ENCODE assay signal across 12 cellular contexts in the genomic region with DNA sequence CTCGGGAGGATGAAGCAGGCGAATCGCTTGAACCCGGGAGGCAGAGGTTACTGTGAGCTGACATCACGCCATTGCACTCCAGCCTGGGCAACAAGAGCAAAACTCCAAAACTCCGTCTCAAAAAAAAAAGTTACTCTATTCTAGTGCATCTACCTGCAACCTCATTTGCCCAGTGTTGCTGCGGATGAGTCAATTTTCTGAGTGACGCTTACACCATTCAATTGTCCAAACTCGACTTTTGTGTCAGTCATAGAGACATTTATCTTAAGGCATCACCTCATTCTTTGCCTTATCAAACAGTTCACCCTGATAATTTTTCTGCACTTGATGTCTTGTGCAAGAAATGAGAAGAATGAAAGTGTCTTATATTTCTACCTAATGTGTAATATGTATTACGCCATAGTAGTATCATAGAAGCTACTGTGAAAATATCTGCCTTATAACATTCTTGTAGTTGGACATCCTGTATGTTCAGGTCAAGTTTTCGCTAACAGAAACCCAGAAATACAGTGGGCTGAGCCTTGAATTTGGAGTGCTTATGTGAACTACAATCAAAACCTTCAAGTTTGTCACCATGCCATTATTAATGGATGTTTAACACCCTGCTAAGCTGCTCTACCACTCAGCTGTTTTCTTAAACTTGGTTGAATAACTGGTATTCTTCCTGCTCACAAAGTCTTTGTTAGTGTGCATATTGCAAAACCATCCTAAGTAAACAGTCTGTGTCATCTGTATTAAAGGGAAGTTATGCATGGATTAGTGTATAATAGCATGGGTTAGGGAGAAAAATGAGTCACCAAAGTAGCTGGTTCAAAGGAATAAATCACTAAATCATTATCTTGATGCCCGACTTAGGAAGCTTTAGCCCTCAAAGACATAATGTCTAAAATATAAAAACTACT.
DNase-seq lines count a peak whose midpoint lies in the region; ATAC-seq and TF ChIP-seq lines count a peak whose summit lies in the region.
"Had no signal": no experiment of that assay in that cellular context is flagged by ENCODE, and none has a peak within 500 bp of the region (broad histone marks: within the 10 kb centered on the region; RNA-seq: fewer than 3 reads in every experiment).

No MANE protein-coding gene starts in this region.

- CTCF ChIA-PET in CD4-positive, alpha-beta T cell (lab: Charles Lee): interaction anchor here (1.2 kb wide), 1 partner anchor 26 kb away, joined by 3 read pairs; no protein-coding TSS in a partner anchor

- H3K27me3 ChIP-seq in CD4-positive, alpha-beta T cell (ENCODE audit: control insufficient read depth, insufficient read depth, low read length): no peaks in the 10 kb centered on the region
- H3K27me3 ChIP-seq: thyroid gland had no signal

- H3K27me3 Mint-ChIP-seq in CD4-positive, alpha-beta T cell: no peaks in the 10 kb centered on the region

- peak; percentile 57 for ATAC-seq in left lobe of liver
- no peak for ATAC-seq in HG03520 (IDR thresholded peaks at IDR 0.05; ENCODE audit: unreplicated experiment)
- no peak for ATAC-seq in HG03521 (IDR thresholded peaks at IDR 0.05; ENCODE audit: unreplicated experiment)
- ATAC-seq in CD4-positive, alpha-beta T cell (ENCODE audit: poor library complexity): no peak

- intact Hi-C loops in CD4-positive, alpha-beta T cell (cut with DNase I, micrococcal nuclease): loop anchor here in 1 of 2 experiments (10.0 kb wide), 1 partner anchor 55 kb away; no protein-coding TSS in a partner anchor

- no peak overlapping the region for H3K27ac ChIP-seq in CD4-positive, alpha-beta T cell (ENCODE audit: low read depth, low read length)
- H3K27ac ChIP-seq: thyroid gland had no signal

- H3K9me3 ChIP-seq in CD4-positive, alpha-beta T cell (ENCODE audit: control insufficient read depth, low read length): no peaks in the 10 kb centered on the region
- H3K9me3 ChIP-seq: thyroid gland had no signal

- DNase-seq in AG20443 (ENCODE audit: low spot score): peak; percentile 41
- peak; percentile 2 for DNase-seq in HuH-7 (ENCODE audit: low spot score)
- DNase-seq in cardiac fibroblast (ENCODE audit: low read depth in 2 of 2): peak; percentile 70 to 91
- no peak for DNase-seq in left lobe of liver (ENCODE audit: low spot score)
- no peak for DNase-seq in mucosa of gallbladder (ENCODE audit: low spot score)
- DNase-seq in CD4-positive, alpha-beta T cell: no peak
- DNase-seq: activated T-cell treated with anti-CD3 and anti-CD28 coated beads, Interleukin-2, amount 50 U/mL, for 1 hour; NCI-H1105 treated with DMSO at 0.1 percent for 48 hours; OCI-M1; thyroid gland had no signal

- H3K4me3 Mint-ChIP-seq in CD4-positive, alpha-beta T cell: no peak overlapping the region

- peaks cover 9% of the 10 kb centered on the region for H3K4me1 Mint-ChIP-seq in CD4-positive, alpha-beta T cell (ENCODE audit: low read depth)

- H3K9me3 Mint-ChIP-seq in CD4-positive, alpha-beta T cell: peaks cover 4% of the 10 kb centered on the region

- TF ChIP-seq CTCF in cardiac fibroblast (IDR thresholded peaks at IDR 0.05; ENCODE audit: low read depth, low read length): no peak
- TF ChIP-seq CTCF in CD4-positive, alpha-beta T cell (IDR thresholded peaks at IDR 0.05): no peak

- no peak overlapping the region for H3K4me3 ChIP-seq in cardiac fibroblast (replicated peaks in 1 of 2; ENCODE audit: low read depth in 2 of 2, low read length in 2 of 2)
- H3K4me3 ChIP-seq: thyroid gland had no signal

- no peaks in the 10 kb centered on the region for H3K36me3 Mint-ChIP-seq in CD4-positive, alpha-beta T cell (ENCODE audit: low read depth)

- POLR2A ChIA-PET in CD4-positive, alpha-beta T cell (lab: Charles Lee): no interaction called here

- no peak overlapping the region for H3K27ac Mint-ChIP-seq in CD4-positive, alpha-beta T cell

Comparison
In these comparisons a context has a peak if more than half of its experiments do, and no peak if none do; other contexts are left out.
1. DNase-seq: peak in AG20443 (single experiment), HuH-7 (single experiment) and cardiac fibroblast (2 of 2); none in left lobe of liver (single experiment), mucosa of gallbladder (single experiment) and CD4-positive, alpha-beta T cell (0 of 10).